In genomic region chr7:87565877-87566276, GRCh38 we compare ENCODE assay signal across 18 cellular contexts. TPM values are rescaled to one million over a fixed set of nuclear protein-coding genes. Genes with fewer than 3 reads are reported as not detected.
A peak's percentile ranks its signal among the peaks of the same experiment; 100 is the strongest.
DNase-seq lines count a peak whose midpoint lies in the region; FAIRE-seq and TF ChIP-seq lines count a peak whose summit lies in the region.
"Had no signal": no experiment of that assay in that cellular context is flagged by ENCODE, and none has a peak within 500 bp of the region (broad histone marks: within the 10 kb centered on the region; RNA-seq: fewer than 3 reads in every experiment).

No MANE protein-coding gene starts in this region.

- WGBS in mammary epithelial cell (ENCODE audit: low coverage, missing lambda C conversion rate), result 53% methylated on average over 2 of the region's 3 CpGs
- WGBS in endodermal cell (ENCODE audit: insufficient coverage in 1 of 2, insufficient read length in 1 of 2), 2 experiments, result 67 to 76% methylated on average over 3 of the region's 3 CpGs
- WGBS in mesenchymal stem cell, result 67% methylated on average over 3 of the region's 3 CpGs
- WGBS in testis, 2 donors, result 65 to 80% methylated on average over 3 of the region's 3 CpGs

- no peak overlapping the region for H2BK120ac ChIP-seq in mesenchymal stem cell (ENCODE audit: low read depth, low read length)

- H3K9me3 Mint-ChIP-seq in MCF 10A (ENCODE audit: unreplicated experiment), result no peaks in the 10 kb centered on the region
- H3K9me3 Mint-ChIP-seq in endodermal cell, result no peaks in the 10 kb centered on the region
- H3K9me3 Mint-ChIP-seq: CD14-positive monocyte, GM23338 had no signal

- H3K4me1 ChIP-seq in mammary epithelial cell (ENCODE audit: insufficient read depth, low read length) (peaks cover 3% of the 10 kb centered on the region), endodermal cell (ENCODE audit: control insufficient read depth, insufficient read depth, low read length) (no peaks in the 10 kb centered on the region), mesenchymal stem cell (ENCODE audit: control insufficient read depth, insufficient read depth, low read depth, low read length) (peaks cover 4% of the 10 kb centered on the region), testis (no peaks in the 10 kb centered on the region)
- H3K4me1 ChIP-seq: BLaER1 had no signal

- no peak overlapping the region for H3K14ac ChIP-seq in mesenchymal stem cell (ENCODE audit: low read length in 2 of 2)

- H4K91ac ChIP-seq in mesenchymal stem cell (ENCODE audit: low read length), result no peak overlapping the region

- H3K27me3 ChIP-seq in mammary epithelial cell (ENCODE audit: insufficient read depth, low read length), result peaks cover 2% of the 10 kb centered on the region
- H3K27me3 ChIP-seq in endodermal cell (ENCODE audit: control insufficient read depth, insufficient read depth, low read length, poor library complexity, severe bottlenecking), result no peaks in the 10 kb centered on the region
- H3K27me3 ChIP-seq in mesenchymal stem cell (ENCODE audit: control insufficient read depth in 1 of 2, insufficient read depth in 1 of 2, low read length in 2 of 2), result no peaks in the 10 kb centered on the region
- no peaks in the 10 kb centered on the region for H3K27me3 ChIP-seq in testis
- H3K27me3 ChIP-seq: BLaER1 had no signal

- H3K4me2 ChIP-seq in mammary epithelial cell (ENCODE audit: insufficient read depth, low read depth, low read length), result no peak overlapping the region
- no peak overlapping the region for H3K4me2 ChIP-seq in mesenchymal stem cell (ENCODE audit: low read length, poor library complexity, severe bottlenecking)
- H3K4me2 ChIP-seq: BLaER1, GM23338 had no signal

- H3K79me2 ChIP-seq in mammary epithelial cell (ENCODE audit: insufficient read depth, low read length), result no peaks in the 10 kb centered on the region

- H2AK5ac ChIP-seq in mesenchymal stem cell (ENCODE audit: low read length, severe bottlenecking), result peak overlapping the region; percentile 65

- intact Hi-C loops in mammary epithelial cell (cut with micrococcal nuclease), result no loop called here
- intact Hi-C loops in MCF 10A (cut with micrococcal nuclease), result loop anchor here (2.0 to 10.0 kb wide), 2 partner anchors 59 to 251 kb away; no protein-coding TSS in a partner anchor
- intact Hi-C loops in testis (cut with DNase I; ENCODE audit: low total_unique reads), result no loop called here

- H3K4ac ChIP-seq in mesenchymal stem cell (ENCODE audit: low read depth in 1 of 2, low read length in 2 of 2), result no peak overlapping the region

- H3K27me3 Mint-ChIP-seq in MCF 10A (ENCODE audit: insufficient read depth, unreplicated experiment) (peaks cover 12% of the 10 kb centered on the region), endodermal cell (ENCODE audit: insufficient read depth) (no peaks in the 10 kb centered on the region)

- no peak overlapping the region for H3K23ac ChIP-seq in mesenchymal stem cell (ENCODE audit: low read length in 2 of 2)

- H3K4me3 Mint-ChIP-seq in MCF 10A (ENCODE audit: unreplicated experiment) (no peak overlapping the region), endodermal cell (no peak overlapping the region)
- H3K4me3 Mint-ChIP-seq: CD14-positive monocyte; CD4-positive, alpha-beta memory T cell; GM23338 had no signal

- H4K8ac ChIP-seq in mesenchymal stem cell (ENCODE audit: low read length), result no peak overlapping the region

- no peaks in the 10 kb centered on the region for H3K36me3 Mint-ChIP-seq in MCF 10A (ENCODE audit: insufficient read depth, unreplicated experiment)
- no peaks in the 10 kb centered on the region for H3K36me3 Mint-ChIP-seq in endodermal cell (ENCODE audit: low read depth)
- H3K36me3 Mint-ChIP-seq: CD14-positive monocyte had no signal

- TF ChIP-seq CTCF in mammary epithelial cell (conservative IDR thresholded peaks at IDR 0.05 in 1 of 2, IDR thresholded peaks at IDR 0.05 in 1 of 2; ENCODE audit: extremely low read depth in 1 of 2, insufficient read depth in 1 of 2, low read depth in 1 of 2, low read length in 2 of 2) (no peak), MCF 10A (IDR thresholded peaks at IDR 0.05; ENCODE audit: unreplicated experiment) (no peak), endodermal cell (conservative IDR thresholded peaks at IDR 0.05) (no peak), testis (IDR thresholded peaks at IDR 0.05) (no peak)

- no peak for FAIRE-seq in GM12892 (lab: Jason Lieb, UNC)
- FAIRE-seq: HTR-8/SVneo had no signal

- no peak overlapping the region for H3K9ac ChIP-seq in mammary epithelial cell (ENCODE audit: insufficient read depth, low read length)
- H3K9ac ChIP-seq in endodermal cell (ENCODE audit: extremely low read depth, low read length, poor library complexity, severe bottlenecking), result no peak overlapping the region
- H3K9ac ChIP-seq in mesenchymal stem cell (ENCODE audit: low read length), result no peak overlapping the region
- H3K9ac ChIP-seq: BLaER1 had no signal

- H3K9me3 ChIP-seq in mammary epithelial cell (replicated peaks; ENCODE audit: insufficient read depth, low read length), result no peaks in the 10 kb centered on the region
- no peaks in the 10 kb centered on the region for H3K9me3 ChIP-seq in endodermal cell (ENCODE audit: control insufficient read depth, low read length)
- no peaks in the 10 kb centered on the region for H3K9me3 ChIP-seq in mesenchymal stem cell (ENCODE audit: control insufficient read depth, low read length)
- H3K9me3 ChIP-seq in testis, result no peaks in the 10 kb centered on the region
- H3K9me3 ChIP-seq: BLaER1 had no signal

- H3K4me1 Mint-ChIP-seq in MCF 10A (ENCODE audit: insufficient read depth, unreplicated experiment) (no peaks in the 10 kb centered on the region), endodermal cell (peaks cover 8% of the 10 kb centered on the region)

- H3K18ac ChIP-seq in mesenchymal stem cell (ENCODE audit: low read depth in 1 of 2, low read length in 2 of 2), result no peak overlapping the region

- H4K20me1 ChIP-seq in mammary epithelial cell (ENCODE audit: insufficient read depth, low read length), result no peaks in the 10 kb centered on the region
- H4K20me1 ChIP-seq: BLaER1 had no signal

- no peak overlapping the region for H2BK12ac ChIP-seq in mesenchymal stem cell (ENCODE audit: low read length in 2 of 2)

- in situ Hi-C loops in mammary epithelial cell (cut with MboI; ENCODE audit: low sequenced_read_pairs in 2 of 2), result no loop called here

- POLR2A ChIA-PET in MCF 10A (lab: Yijun Ruan, JAX), result interaction anchor here (0.7 kb wide), 1 partner anchor 643 kb away, joined by 3 read pairs; no protein-coding TSS in a partner anchor

- BruUV-seq in mammary epithelial cell (replicated peaks; lab: Mats Ljungman, UMichigan) (no TSS peak), MCF 10A (replicated peaks; lab: Mats Ljungman, UMichigan) (no TSS peak)

- peak overlapping the region; percentile 5 for H2AFZ ChIP-seq in mammary epithelial cell (ENCODE audit: low read depth, low read length)
- no peak overlapping the region for H2AFZ ChIP-seq in mesenchymal stem cell (ENCODE audit: low read depth, low read length)
- H2AFZ ChIP-seq: GM23338 had no signal

- H3K27ac ChIP-seq in mammary epithelial cell (ENCODE audit: insufficient read depth, low read depth, low read length) (no peak overlapping the region), endodermal cell (ENCODE audit: low read depth, low read length) (no peak overlapping the region), mesenchymal stem cell (ENCODE audit: low read length, poor library complexity, severe bottlenecking) (no peak overlapping the region), testis (no peak overlapping the region)
- H3K27ac ChIP-seq: BLaER1 had no signal

- H3K4me3 ChIP-seq in mammary epithelial cell (replicated peaks in 1 of 3; ENCODE audit: insufficient read depth in 1 of 3, low read depth in 2 of 3, low read length in 3 of 3), result no peak overlapping the region
- H3K4me3 ChIP-seq in endodermal cell (ENCODE audit: low read length), result no peak overlapping the region
- H3K4me3 ChIP-seq in mesenchymal stem cell (ENCODE audit: insufficient read depth in 1 of 2, low read depth in 1 of 2, low read length in 2 of 2), result no peak overlapping the region
- H3K4me3 ChIP-seq in testis, result no peak overlapping the region
- H3K4me3 ChIP-seq: BLaER1, GM23338 had no signal

- no peak overlapping the region for H2BK5ac ChIP-seq in mesenchymal stem cell (ENCODE audit: low read depth, low read length, poor library complexity, severe bottlenecking)

- DNase-seq in mammary epithelial cell, result no peak
- DNase-seq in MCF 10A (ENCODE audit: unreplicated experiment), result no peak
- DNase-seq in endodermal cell, result no peak
- no peak for DNase-seq in mesenchymal stem cell
- DNase-seq in testis, result no peak
- DNase-seq in GM12892 (ENCODE audit: insufficient read length), result no peak
- DNase-seq in stimulated activated CD8-positive, alpha-beta memory T cell treated with anti-CD3 and anti-CD28 coated beads, Interleukin-4, amount 100 ng/mL, for 48 hours, result no peak
- DNase-seq: 8988T; CD4-positive, alpha-beta memory T cell; DMS153; DMS79; GDM1; H7 had no signal

- H3K27ac Mint-ChIP-seq in MCF 10A (ENCODE audit: low read depth, unreplicated experiment) (no peak overlapping the region), endodermal cell (peak overlapping the region; percentile 15)
- H3K27ac Mint-ChIP-seq: CD14-positive monocyte; CD4-positive, alpha-beta memory T cell; GM23338 had no signal

- dilution Hi-C loops in mammary epithelial cell (cut with HindIII; ENCODE audit: low sequenced_read_pairs), result no loop called here

- no peaks in the 10 kb centered on the region for H3K79me1 ChIP-seq in mesenchymal stem cell (replicated peaks; ENCODE audit: low read length, poor library complexity, severe bottlenecking)

- CTCF ChIA-PET in mammary epithelial cell (lab: Charles Lee; ENCODE audit: low non-redundant PET), result no interaction called here
- CTCF ChIA-PET in MCF 10A (lab: Yijun Ruan, JAX), result interaction anchor here (1.3 to 3.3 kb wide), 2 partner anchors 8 to 10 kb away, joined by 4 to 9 read pairs; no protein-coding TSS in a partner anchor

- H3K36me3 ChIP-seq in mammary epithelial cell (ENCODE audit: insufficient read depth, low read length), result no peaks in the 10 kb centered on the region
- H3K36me3 ChIP-seq in endodermal cell (ENCODE audit: control insufficient read depth, insufficient read depth, low read length), result no peaks in the 10 kb centered on the region
- no peaks in the 10 kb centered on the region for H3K36me3 ChIP-seq in mesenchymal stem cell (ENCODE audit: control insufficient read depth in 1 of 2, insufficient read depth in 2 of 2, low read depth in 1 of 2, low read length in 2 of 2)
- H3K36me3 ChIP-seq in testis (ENCODE audit: low read depth, missing control alignments), result no peaks in the 10 kb centered on the region
- H3K36me3 ChIP-seq: BLaER1 had no signal

- TF ChIP-seq POLR2A in testis (IDR thresholded peaks at IDR 0.05) (no peak), GM12892 (IDR thresholded peaks at IDR 0.05; ENCODE audit: low read depth, low read length) (no peak)

- H2BK15ac ChIP-seq in mesenchymal stem cell (ENCODE audit: low read depth, poor library complexity, severe bottlenecking), result no peak overlapping the region

RNA-seq across cellular contexts. Expression of gene ABCB1, which starts 34.8 kb away (rescaled TPM):
- 1 to 10 TPM in 1 of 2 donors, not detected in 1; 1.8 TPM for total RNA-seq in mammary epithelial cell
- 0.16 TPM for polyA plus RNA-seq in mammary epithelial cell
- not detected for polyA minus RNA-seq in mammary epithelial cell
- not detected in 2 replicates for total RNA-seq in MCF 10A (2022)
- under 1 TPM in 1 of 2 donors, not detected in 1; 0.07 TPM for total RNA-seq in endodermal cell
- polyA plus RNA-seq in endodermal cell (2013, experiment 1 of 2), result 0.39 TPM
- polyA plus RNA-seq in endodermal cell (2013, experiment 2 of 2), result 0.37 TPM
- 4.6 TPM for polyA plus RNA-seq in mesenchymal stem cell (2013, experiment 1 of 2)
- 4.4 TPM for polyA plus RNA-seq in mesenchymal stem cell (2013, experiment 2 of 2)
- total RNA-seq in testis, result 1 to 10 TPM; 7.1 to 8.6 TPM
- polyA plus RNA-seq in testis (ENCODE audit: insufficient read depth, low read depth, low replicate concordance), result 6.5 TPM
- polyA plus RNA-seq in GM12892 (2012; ENCODE audit: missing spikeins), result 1.1 TPM
- total RNA-seq: A673, H7 had no signal
